Comparison of ENCODE assay signal across 1 cellular context in the genomic region with DNA sequence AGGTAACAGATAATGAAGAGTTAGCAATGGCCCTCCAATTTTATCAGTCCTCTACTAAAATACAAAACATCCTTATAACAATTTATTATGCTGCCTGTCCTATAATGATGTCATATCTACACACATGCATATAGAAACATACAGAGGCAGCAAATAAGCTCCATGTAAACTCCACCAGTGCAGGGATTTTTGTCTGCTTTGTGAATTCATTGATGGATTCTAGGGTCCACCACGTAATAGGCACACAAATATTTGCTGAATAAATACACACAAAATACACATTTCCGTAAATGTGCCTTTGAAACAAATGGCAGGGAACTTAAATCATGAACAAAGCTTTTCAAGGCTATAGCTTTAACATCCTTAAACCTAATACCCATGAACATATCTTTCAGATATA.
TF ChIP-seq lines count a peak whose summit lies in the region.

No MANE protein-coding gene starts in this region.

TF ChIP-seq in HepG2, 621 proteins besides CTCF, POLR2A, EP300 and RAD21 (continued from another document):
- TF ChIP-seq ZBTB33 (CRISPR knock-in tag; IDR thresholded peaks at IDR 0.05) (no peak), HNF4G (IDR thresholded peaks at IDR 0.05; ENCODE audit: borderline replicate concordance, low read depth, low read length) (no peak), HNF4G (CRISPR knock-in tag; IDR thresholded peaks at IDR 0.05; ENCODE audit: borderline replicate concordance, low read depth) (no peak), ZBTB20 (CRISPR knock-in tag; IDR thresholded peaks at IDR 0.05; ENCODE audit: borderline replicate concordance, low read depth) (0 out of 2 replicates have a peak, but pooled peaks have one; percentile 32), SOX5 (CRISPR knock-in tag; IDR thresholded peaks at IDR 0.05; ENCODE audit: borderline replicate concordance) (peak; percentile 44; the same call in 1 of the 2 replicates), CBFB (CRISPR knock-in tag; IDR thresholded peaks at IDR 0.05) (no peak), SCMH1 (CRISPR knock-in tag; IDR thresholded peaks at IDR 0.05; ENCODE audit: borderline replicate concordance) (no peak), ATF7 (IDR thresholded peaks at IDR 0.05) (peak; percentile 57), ATF7 (CRISPR knock-in tag; IDR thresholded peaks at IDR 0.05) (no peak), EHMT2 (IDR thresholded peaks at IDR 0.05; ENCODE audit: borderline replicate concordance, low read depth, low read length) (no peak), HNF4A (CRISPR knock-in tag; IDR thresholded peaks at IDR 0.05) (0 out of 2 replicates have a peak, but pooled peaks have one; percentile 6), SP2 (CRISPR knock-in tag; IDR thresholded peaks at IDR 0.05) (no peak), FOXP1 (IDR thresholded peaks at IDR 0.05) (no peak), FOXP1 (CRISPR knock-in tag; IDR thresholded peaks at IDR 0.05) (peak; percentile 53; the same call in 1 of the 2 replicates), ZNF558 (CRISPR knock-in tag; IDR thresholded peaks at IDR 0.05; ENCODE audit: borderline replicate concordance) (no peak), ATF7-NPFF (CRISPR knock-in tag; IDR thresholded peaks at IDR 0.05; ENCODE audit: low read depth) (no peak), GATAD2A (CRISPR knock-in tag; IDR thresholded peaks at IDR 0.05) (peak; percentile 51), DRAP1 (CRISPR knock-in tag; IDR thresholded peaks at IDR 0.05) (no peak), FOXP4 (CRISPR knock-in tag; IDR thresholded peaks at IDR 0.05) (peak; percentile 53), NFIC (IDR thresholded peaks at IDR 0.05; ENCODE audit: low read length) (peak; percentile 27; the same call in 1 of the 2 replicates), FOXA3 (CRISPR knock-in tag; IDR thresholded peaks at IDR 0.05) (peak; percentile 65), PAXIP1 (CRISPR knock-in tag; conservative IDR thresholded peaks at IDR 0.05) (peak; percentile 73), HNRNPH1 (optimal IDR thresholded peaks at IDR 0.05; ENCODE audit: low read depth, low read length) (no peak), KAT2B (IDR thresholded peaks at IDR 0.05; ENCODE audit: borderline replicate concordance, low read depth, low read length) (no peak), SOX13 (IDR thresholded peaks at IDR 0.05) (no peak), SOX13 (CRISPR knock-in tag; conservative IDR thresholded peaks at IDR 0.05 in 1 of 2, IDR thresholded peaks at IDR 0.05 in 1 of 2) (0 out of 4 replicates have a peak, but pooled peaks of 1 of the 2 experiments have one; percentile 42), ZNF646 (CRISPR knock-in tag; IDR thresholded peaks at IDR 0.05) (peak; percentile 57; the same call in 1 of the 2 replicates), MED1 (CRISPR knock-in tag; IDR thresholded peaks at IDR 0.05) (0 out of 2 replicates have a peak, but pooled peaks have one; percentile 21), SAP130 (CRISPR knock-in tag; IDR thresholded peaks at IDR 0.05; ENCODE audit: low read depth) (peak; percentile 15; the same call in 1 of the 2 replicates), SOX6 (IDR thresholded peaks at IDR 0.05) (no peak), SOX6 (CRISPR knock-in tag; IDR thresholded peaks at IDR 0.05) (peak; percentile 41; the same call in 1 of the 2 replicates), SALL1 (CRISPR knock-in tag; IDR thresholded peaks at IDR 0.05) (peak; percentile 28; the same call in 1 of the 2 replicates)
- TF ChIP-seq, protein P1, sequence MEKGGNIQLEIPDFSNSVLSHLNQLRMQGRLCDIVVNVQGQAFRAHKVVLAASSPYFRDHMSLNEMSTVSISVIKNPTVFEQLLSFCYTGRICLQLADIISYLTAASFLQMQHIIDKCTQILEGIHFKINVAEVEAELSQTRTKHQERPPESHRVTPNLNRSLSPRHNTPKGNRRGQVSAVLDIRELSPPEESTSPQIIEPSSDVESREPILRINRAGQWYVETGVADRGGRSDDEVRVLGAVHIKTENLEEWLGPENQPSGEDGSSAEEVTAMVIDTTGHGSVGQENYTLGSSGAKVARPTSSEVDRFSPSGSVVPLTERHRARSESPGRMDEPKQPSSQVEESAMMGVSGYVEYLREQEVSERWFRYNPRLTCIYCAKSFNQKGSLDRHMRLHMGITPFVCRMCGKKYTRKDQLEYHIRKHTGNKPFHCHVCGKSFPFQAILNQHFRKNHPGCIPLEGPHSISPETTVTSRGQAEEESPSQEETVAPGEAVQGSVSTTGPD (CRISPR knock-in tag; IDR thresholded peaks at IDR 0.05): no peak
